Comparison of ENCODE assay signal across 9 cellular contexts in the genomic region with DNA sequence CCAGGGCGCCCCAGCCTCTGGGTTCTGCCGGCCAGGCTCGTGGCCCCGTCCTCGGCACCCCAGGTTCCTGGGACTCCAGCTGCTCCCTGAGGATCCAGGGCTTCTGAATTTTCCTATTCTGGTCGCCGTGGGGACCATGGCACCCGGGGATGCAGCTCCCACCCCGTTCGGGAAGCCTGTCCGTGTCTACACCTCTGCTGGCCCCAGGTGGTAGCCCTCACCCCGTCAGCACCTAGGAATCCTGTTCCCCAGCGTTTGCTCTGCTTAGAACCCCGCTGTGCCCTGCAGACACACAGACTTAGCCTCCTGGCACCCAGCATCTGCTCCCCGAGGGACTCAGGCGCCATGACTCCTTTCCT. TPM values are rescaled to one million over a fixed set of nuclear protein-coding genes. Genes with fewer than 3 reads are reported as not detected.
A peak's percentile ranks its signal among the peaks of the same experiment; 100 is the strongest.
DNase-seq lines count a peak whose midpoint lies in the region; ATAC-seq, FAIRE-seq and TF ChIP-seq lines count a peak whose summit lies in the region.
"Had no signal": no experiment of that assay in that cellular context is flagged by ENCODE, and none has a peak within 500 bp of the region (broad histone marks: within the 10 kb centered on the region; RNA-seq: fewer than 3 reads in every experiment).

No MANE protein-coding gene starts in this region.

- H3K27ac Mint-ChIP-seq in effector memory CD8-positive, alpha-beta T cell, result no peak overlapping the region
- H3K27ac Mint-ChIP-seq in progenitor cell of endocrine pancreas, result no peak overlapping the region

- no peaks in the 10 kb centered on the region for H3K27me3 Mint-ChIP-seq in effector memory CD8-positive, alpha-beta T cell
- peaks cover 39% of the 10 kb centered on the region for H3K27me3 Mint-ChIP-seq in progenitor cell of endocrine pancreas

- peak overlapping the region; percentile 78 for H3K4me3 ChIP-seq in HAP-1
- H3K4me3 ChIP-seq in PC-9, result peak overlapping the region; percentile 74; the same call in 1 of the 2 replicates

- peaks cover 27 to 28% of the 10 kb centered on the region in 2 donors for H3K4me1 Mint-ChIP-seq in effector memory CD8-positive, alpha-beta T cell (ENCODE audit: low read depth in 2 of 2)
- H3K4me1 Mint-ChIP-seq in progenitor cell of endocrine pancreas (ENCODE audit: low read depth), result peaks cover 8% of the 10 kb centered on the region

- CTCF ChIA-PET in PC-9 (lab: Charles Lee), result interaction anchor here (0.6 to 0.7 kb wide), 2 partner anchors 7 to 179 kb away, joined by 5 read pairs; no protein-coding TSS in a partner anchor

- in situ Hi-C loops in HAP-1 (cut with MboI; ENCODE audit: low sequenced_read_pairs), result no loop called here

- DNase-seq in HAP-1 (ENCODE audit: low spot score in 2 of 2), result no peak
- DNase-seq in PC-9, result no peak
- no peak for DNase-seq in effector memory CD8-positive, alpha-beta T cell
- no peak for DNase-seq in progenitor cell of endocrine pancreas (ENCODE audit: low spot score, unreplicated experiment)
- DNase-seq in GF-D8 (lab: John Stamatoyannopoulos, UW), result no peak
- DNase-seq in GM12891 (ENCODE audit: insufficient read length, low spot score), result no peak
- DNase-seq in midbrain (lab: John Stamatoyannopoulos, UW), result no peak
- DNase-seq in GOT3 (lab: John Stamatoyannopoulos, UW), result no peak

- no TSS peak for BruUV-seq in PC-9 (replicated peaks; lab: Mats Ljungman, UMichigan)

- H3K9me3 ChIP-seq in HAP-1 (no peaks in the 10 kb centered on the region), PC-9 (ENCODE audit: insufficient read depth, low read depth) (no peaks in the 10 kb centered on the region)

- H3K9me2 ChIP-seq in PC-9 (ENCODE audit: insufficient read depth), result no peaks in the 10 kb centered on the region

- no peak for TF ChIP-seq CTCF in PC-9 (conservative IDR thresholded peaks at IDR 0.05)
- TF ChIP-seq CTCF in progenitor cell of endocrine pancreas (IDR thresholded peaks at IDR 0.05; ENCODE audit: unreplicated experiment), result no peak

- no peak for TF ChIP-seq POLR2A in GM12891 (IDR thresholded peaks at IDR 0.05; ENCODE audit: low read depth, low read length)

- no peak overlapping the region for H2AFZ ChIP-seq in PC-9

- H3K36me3 ChIP-seq in HAP-1 (replicated peaks) (no peaks in the 10 kb centered on the region), PC-9 (ENCODE audit: low read depth) (no peaks in the 10 kb centered on the region)

- FAIRE-seq in GM12891 (lab: Jason Lieb, UNC), result no peak
- FAIRE-seq: bronchial epithelial cell had no signal

- POLR2A ChIA-PET in PC-9 (lab: Charles Lee; ENCODE audit: unreplicated experiment), result no interaction called here

- peak overlapping the region; percentile 90 to 96 for H3K4me3 Mint-ChIP-seq in effector memory CD8-positive, alpha-beta T cell
- H3K4me3 Mint-ChIP-seq in progenitor cell of endocrine pancreas (ENCODE audit: low read depth), result peak overlapping the region; percentile 55

- H3K79me2 ChIP-seq in PC-9 (ENCODE audit: low read depth), result no peaks in the 10 kb centered on the region

- no peaks in the 10 kb centered on the region for H3K9me3 Mint-ChIP-seq in effector memory CD8-positive, alpha-beta T cell
- H3K9me3 Mint-ChIP-seq in progenitor cell of endocrine pancreas (ENCODE audit: low read depth), result no peaks in the 10 kb centered on the region

- H3K27me3 ChIP-seq in HAP-1 (ENCODE audit: low read depth) (no peaks in the 10 kb centered on the region), PC-9 (ENCODE audit: insufficient read depth, low read depth) (peaks cover 13% of the 10 kb centered on the region)

- no peak overlapping the region for H3K27ac ChIP-seq in PC-9

- peaks cover 3% of the 10 kb centered on the region; the same call in 1 of the 2 replicates for H4K20me1 ChIP-seq in PC-9 (ENCODE audit: insufficient read depth)

- H3K4me2 ChIP-seq in PC-9, result peak overlapping the region; percentile 94

- intact Hi-C loops in PC-9 (cut with micrococcal nuclease; ENCODE audit: unreplicated experiment), result no loop called here

- no peak for ATAC-seq in effector memory CD8-positive, alpha-beta T cell (replicated peaks)

- H3F3A ChIP-seq in PC-9 (ENCODE audit: insufficient read depth, low read depth), result peaks cover 23% of the 10 kb centered on the region

- peaks cover 6% of the 10 kb centered on the region for H3K36me3 Mint-ChIP-seq in effector memory CD8-positive, alpha-beta T cell (ENCODE audit: insufficient read depth)
- no peaks in the 10 kb centered on the region for H3K36me3 Mint-ChIP-seq in progenitor cell of endocrine pancreas (ENCODE audit: insufficient read depth)

- peaks cover 10% of the 10 kb centered on the region for H3K4me1 ChIP-seq in HAP-1
- H3K4me1 ChIP-seq in PC-9 (replicated peaks; ENCODE audit: insufficient read depth), result peaks cover 12% of the 10 kb centered on the region; the same call in 1 of the 2 replicates

TF ChIP-seq in GM12891, 5 proteins besides CTCF, POLR2A, EP300 and RAD21:
- no peak for TF ChIP-seq POLR2AphosphoS5 (IDR thresholded peaks at IDR 0.05; ENCODE audit: low read depth, low read length)
- TF ChIP-seq TAF1 (IDR thresholded peaks at IDR 0.05; ENCODE audit: low read depth, low read length), result no peak
- no peak for TF ChIP-seq SPI1 (IDR thresholded peaks at IDR 0.05; ENCODE audit: low read depth, low read length)
- TF ChIP-seq POU2F2 (IDR thresholded peaks at IDR 0.05; ENCODE audit: low read depth, low read length), result no peak
- no peak for TF ChIP-seq PAX5 (IDR thresholded peaks at IDR 0.05; ENCODE audit: insufficient read depth, low read length, severe bottlenecking)

RNA-seq across cellular contexts. Expression of a gene that starts 1.0 kb away (rescaled TPM):
- total RNA-seq in PC-9 (2021) (8.3 and 10.1 TPM in 2 replicates), progenitor cell of endocrine pancreas (6.7 and 8.5 TPM in 2 replicates)
- 0.27 TPM for polyA plus RNA-seq in GM12891 (2012; ENCODE audit: low read depth, missing spikeins)

RNA-seq across cellular contexts. Expression of a gene that starts 1.4 kb away (rescaled TPM):
- total RNA-seq in PC-9 (2021), result 1.5 and 3.0 TPM in 2 replicates
- 1.3 and 1.5 TPM in 2 replicates for total RNA-seq in progenitor cell of endocrine pancreas
- polyA plus RNA-seq in GM12891 (2012; ENCODE audit: low read depth, missing spikeins), result 0.67 TPM

RNA-seq across cellular contexts. Expression of a gene that starts 6.1 kb away (rescaled TPM):
- total RNA-seq in PC-9 (2021), result 6.5 and 7.0 TPM in 2 replicates
- total RNA-seq in progenitor cell of endocrine pancreas, result 7.0 and 9.3 TPM in 2 replicates
- 0.73 TPM for polyA plus RNA-seq in GM12891 (2012; ENCODE audit: low read depth, missing spikeins)

RNA-seq across cellular contexts. Expression of a gene that starts 34.9 kb away (rescaled TPM):
- total RNA-seq in PC-9 (2021), result 0.50 TPM in 1 of 2 replicates, not detected in the other
- total RNA-seq in progenitor cell of endocrine pancreas, result 1.6 and 2.1 TPM in 2 replicates
- not detected for polyA plus RNA-seq in GM12891 (2012; ENCODE audit: low read depth, missing spikeins)
- total RNA-seq: bronchial epithelial cell had no signal

RNA-seq across cellular contexts. Expression of a gene that starts 35.1 kb away (rescaled TPM):
- total RNA-seq in PC-9 (2021), result 151 and 199 TPM in 2 replicates
- 355 and 363 TPM in 2 replicates for total RNA-seq in progenitor cell of endocrine pancreas
- polyA plus RNA-seq in GM12891 (2012; ENCODE audit: low read depth, missing spikeins), result 178 TPM
